ENCODE assay signal across 21 cellular contexts in genomic region chr1:14340244-14340800, GRCh38.
DNase-seq lines count a peak whose midpoint lies in the region; ATAC-seq and TF ChIP-seq lines count a peak whose summit lies in the region.
"Had no signal": no experiment of that assay in that cellular context is flagged by ENCODE, and none has a peak within 500 bp of the region (broad histone marks: within the 10 kb centered on the region; RNA-seq: fewer than 3 reads in every experiment).

No MANE protein-coding gene starts in this region.

- POLR2A ChIA-PET in OCI-LY7 (lab: Charles Lee) = interaction anchor here (0.6 to 1.0 kb wide), 4 partner anchors 11 to 86 kb away, joined by 3 to 4 read pairs (median 3); no protein-coding TSS in a partner anchor
- POLR2A ChIA-PET in T-cell (lab: Charles Lee) = no interaction called here
- POLR2A ChIA-PET in CD8-positive, alpha-beta memory T cell (lab: Charles Lee) = no interaction called here

- H2BK5ac ChIP-seq in trophoblast cell (ENCODE audit: low read depth, low read length, poor library complexity) = no peak overlapping the region

- H4K91ac ChIP-seq in trophoblast cell (ENCODE audit: low read depth, low read length) = no peak overlapping the region

- peak overlapping the region; percentile 25 for H3K4me2 ChIP-seq in OCI-LY7 (ENCODE audit: low read length)
- no peak overlapping the region for H3K4me2 ChIP-seq in trophoblast cell (ENCODE audit: low read length)

- H3K4me3 ChIP-seq in AG10803 (ENCODE audit: low read length) (no peak overlapping the region), OCI-LY7 (ENCODE audit: low read depth, low read length, poor library complexity, severe bottlenecking) (no peak overlapping the region), trophoblast cell (ENCODE audit: low read depth, low read length) (no peak overlapping the region)
- H3K4me3 ChIP-seq in CD8-positive, alpha-beta memory T cell (ENCODE audit: low read length) = no peak overlapping the region
- H3K4me3 ChIP-seq: sigmoid colon, SK-N-MC had no signal

- H4K20me1 ChIP-seq in OCI-LY7 (ENCODE audit: insufficient read depth, low read length) = no peaks in the 10 kb centered on the region

- H4K12ac ChIP-seq in trophoblast cell (ENCODE audit: low read depth, low read length) = no peak overlapping the region

- ATAC-seq in T-cell (replicated peaks in 1 of 4) (no peak), HG03095 (IDR thresholded peaks at IDR 0.05; ENCODE audit: unreplicated experiment) (no peak)
- ATAC-seq: naive thymus-derived CD4-positive, alpha-beta T cell; Panc1 had no signal

- H3K4me1 ChIP-seq in OCI-LY7 (ENCODE audit: insufficient read depth, low read length, poor library complexity, severe bottlenecking) (peaks cover 85% of the 10 kb centered on the region), trophoblast cell (ENCODE audit: control insufficient read depth in 1 of 2, insufficient read depth in 2 of 2, low read length in 2 of 2) (no peaks in the 10 kb centered on the region)
- no peaks in the 10 kb centered on the region for H3K4me1 ChIP-seq in CD8-positive, alpha-beta memory T cell (ENCODE audit: insufficient read depth, low read length)
- H3K4me1 ChIP-seq: sigmoid colon had no signal

- peaks cover 13% of the 10 kb centered on the region; the same call in 1 of the 2 replicates for H3K9me3 ChIP-seq in OCI-LY7 (ENCODE audit: low read length)
- H3K9me3 ChIP-seq in trophoblast cell (ENCODE audit: insufficient read depth, low read depth, low read length) = no peaks in the 10 kb centered on the region
- no peaks in the 10 kb centered on the region for H3K9me3 ChIP-seq in CD8-positive, alpha-beta memory T cell (ENCODE audit: low read length)
- H3K9me3 ChIP-seq: sigmoid colon had no signal

- H3K4me3 Mint-ChIP-seq in T-cell = no peak overlapping the region
- no peak overlapping the region for H3K4me3 Mint-ChIP-seq in CD8-positive, alpha-beta memory T cell
- H3K4me3 Mint-ChIP-seq: activated naive CD4-positive, alpha-beta T cell treated with anti-CD3 and anti-CD28 coated beads for 36 hours; CD4-positive, alpha-beta memory T cell; naive thymus-derived CD4-positive, alpha-beta T cell had no signal

- TF ChIP-seq CTCF in AG10803 (conservative IDR thresholded peaks at IDR 0.05; ENCODE audit: low read length) (no peak), OCI-LY7 (conservative IDR thresholded peaks at IDR 0.05; ENCODE audit: low read length) (no peak)

- H3K9ac ChIP-seq in trophoblast cell (ENCODE audit: low read length) = no peak overlapping the region

- CTCF ChIA-PET in OCI-LY7 (lab: Charles Lee; ENCODE audit: unreplicated experiment) (no interaction called here), T-cell (lab: Charles Lee) (no interaction called here)
- CTCF ChIA-PET in CD8-positive, alpha-beta memory T cell (lab: Charles Lee) = no interaction called here

- H3K27me3 Mint-ChIP-seq in T-cell = peaks cover 4 to 20% of the 10 kb centered on the region in 2 donors
- peaks cover 5 to 20% of the 10 kb centered on the region in 2 donors for H3K27me3 Mint-ChIP-seq in CD8-positive, alpha-beta memory T cell

- peaks cover 0 to 7% (median 0%) of the 10 kb centered on the region in 3 donors for H3K4me1 Mint-ChIP-seq in T-cell
- H3K4me1 Mint-ChIP-seq in CD8-positive, alpha-beta memory T cell = no peaks in the 10 kb centered on the region
- H3K4me1 Mint-ChIP-seq: CD4-positive, alpha-beta memory T cell had no signal

- peaks cover 0 to 6% (median 0%) of the 10 kb centered on the region in 3 donors for H3K9me3 Mint-ChIP-seq in T-cell
- peaks cover 0 to 17% (median 5%) of the 10 kb centered on the region in 5 donors for H3K9me3 Mint-ChIP-seq in CD8-positive, alpha-beta memory T cell

- intact Hi-C loops in OCI-LY7 (cut with micrococcal nuclease; ENCODE audit: unreplicated experiment) = no loop called here

- BruUV-seq in OCI-LY7 (replicated peaks; lab: Mats Ljungman, UMichigan) = no TSS peak

- H3K14ac ChIP-seq in trophoblast cell (ENCODE audit: low read length) = no peak overlapping the region

- no peak overlapping the region for H3K4ac ChIP-seq in trophoblast cell (ENCODE audit: low read depth, low read length)

- H3K36me3 Mint-ChIP-seq in T-cell = no peaks in the 10 kb centered on the region
- H3K36me3 Mint-ChIP-seq in CD8-positive, alpha-beta memory T cell = no peaks in the 10 kb centered on the region
- H3K36me3 Mint-ChIP-seq: CD4-positive, alpha-beta memory T cell had no signal

- H2BK12ac ChIP-seq in trophoblast cell (ENCODE audit: low read length) = no peak overlapping the region

- H2AFZ ChIP-seq in OCI-LY7 (ENCODE audit: low read length) (peak overlapping the region; percentile 97), trophoblast cell (ENCODE audit: insufficient read depth, low read length, poor library complexity) (no peak overlapping the region)

- no peak overlapping the region for H2AK5ac ChIP-seq in trophoblast cell (ENCODE audit: low read length)

- H3K9me2 ChIP-seq in OCI-LY7 (ENCODE audit: insufficient read depth, low read length) = no peaks in the 10 kb centered on the region

- no peak overlapping the region for H3K27ac Mint-ChIP-seq in T-cell
- no peak overlapping the region for H3K27ac Mint-ChIP-seq in CD8-positive, alpha-beta memory T cell
- H3K27ac Mint-ChIP-seq: activated naive CD4-positive, alpha-beta T cell treated with anti-CD3 and anti-CD28 coated beads for 36 hours; CD4-positive, alpha-beta memory T cell had no signal

- H3K27me3 ChIP-seq in trophoblast cell (ENCODE audit: insufficient read depth, low read length) = no peaks in the 10 kb centered on the region
- no peaks in the 10 kb centered on the region for H3K27me3 ChIP-seq in CD8-positive, alpha-beta memory T cell (ENCODE audit: insufficient read depth, low read length, poor library complexity, severe bottlenecking)
- H3K27me3 ChIP-seq: sigmoid colon had no signal

- no peak overlapping the region for H2BK120ac ChIP-seq in trophoblast cell (ENCODE audit: insufficient read depth, low read length, poor library complexity)

- no peaks in the 10 kb centered on the region for H3K79me1 ChIP-seq in trophoblast cell (ENCODE audit: low read length)

- H4K8ac ChIP-seq in trophoblast cell (ENCODE audit: low read depth, low read length) = no peak overlapping the region

- DNase-seq in AG10803 (ENCODE audit: low read depth) (peak; percentile 61), OCI-LY7 (ENCODE audit: low spot score) (no peak), fibroblast of peridontal ligament (ENCODE audit: extremely low read depth) (peak; percentile 83), trophoblast cell (peak; percentile 38 to 81), amygdala (lab: John Stamatoyannopoulos, UW) (no peak), T-cell (no peak)
- no peak for DNase-seq in CD8-positive, alpha-beta memory T cell
- DNase-seq: activated CD4-positive, alpha-beta T cell treated with anti-CD3 and anti-CD28 coated beads, Interleukin-2, amount 50 U/mL, for 48 hours; activated naive CD4-positive, alpha-beta T cell treated with anti-CD3 and anti-CD28 coated beads for 36 hours; CD4-positive, alpha-beta memory T cell; DMS153; foreskin melanocyte; KG1; kidney; naive thymus-derived CD4-positive, alpha-beta T cell; NCI-H2029; NCI-H510A; sigmoid colon had no signal

- no peak overlapping the region for H3K23ac ChIP-seq in trophoblast cell (ENCODE audit: low read length)

- H3K18ac ChIP-seq in trophoblast cell (ENCODE audit: low read length) = no peak overlapping the region

- H3K27ac ChIP-seq in OCI-LY7 (ENCODE audit: low read depth, low read length, poor library complexity, severe bottlenecking) (no peak overlapping the region), trophoblast cell (ENCODE audit: low read depth, low read length) (no peak overlapping the region)
- H3K27ac ChIP-seq in CD8-positive, alpha-beta memory T cell (ENCODE audit: low read depth, low read length) = no peak overlapping the region
- H3K27ac ChIP-seq: SK-N-MC had no signal

- WGBS in trophoblast cell (ENCODE audit: extremely low coverage, insufficient coverage, insufficient read length) = no CpG with 5 or more reads among the region's 3 CpGs

- H3K79me2 ChIP-seq in OCI-LY7 (ENCODE audit: insufficient read depth, low read depth, low read length) (no peaks in the 10 kb centered on the region), trophoblast cell (ENCODE audit: control insufficient read depth, insufficient read depth, low read length, poor library complexity) (no peaks in the 10 kb centered on the region)

- H3K36me3 ChIP-seq in OCI-LY7 (ENCODE audit: insufficient read depth, low read length) (no peaks in the 10 kb centered on the region), trophoblast cell (ENCODE audit: control insufficient read depth in 1 of 2, insufficient read depth in 2 of 2, low read length in 2 of 2) (no peaks in the 10 kb centered on the region)
- no peaks in the 10 kb centered on the region for H3K36me3 ChIP-seq in CD8-positive, alpha-beta memory T cell (ENCODE audit: insufficient read depth, low read length)
- H3K36me3 ChIP-seq: sigmoid colon had no signal

Comparison
In these comparisons a context has a peak if more than half of its experiments do, and no peak if none do; other contexts are left out.
1. DNase-seq: peak in AG10803 (single experiment), fibroblast of peridontal ligament (single experiment) and trophoblast cell (2 of 2); none in OCI-LY7 (single experiment), amygdala (0 of 56), T-cell (0 of 34) and CD8-positive, alpha-beta memory T cell (0 of 5).